In the genomic region with DNA sequence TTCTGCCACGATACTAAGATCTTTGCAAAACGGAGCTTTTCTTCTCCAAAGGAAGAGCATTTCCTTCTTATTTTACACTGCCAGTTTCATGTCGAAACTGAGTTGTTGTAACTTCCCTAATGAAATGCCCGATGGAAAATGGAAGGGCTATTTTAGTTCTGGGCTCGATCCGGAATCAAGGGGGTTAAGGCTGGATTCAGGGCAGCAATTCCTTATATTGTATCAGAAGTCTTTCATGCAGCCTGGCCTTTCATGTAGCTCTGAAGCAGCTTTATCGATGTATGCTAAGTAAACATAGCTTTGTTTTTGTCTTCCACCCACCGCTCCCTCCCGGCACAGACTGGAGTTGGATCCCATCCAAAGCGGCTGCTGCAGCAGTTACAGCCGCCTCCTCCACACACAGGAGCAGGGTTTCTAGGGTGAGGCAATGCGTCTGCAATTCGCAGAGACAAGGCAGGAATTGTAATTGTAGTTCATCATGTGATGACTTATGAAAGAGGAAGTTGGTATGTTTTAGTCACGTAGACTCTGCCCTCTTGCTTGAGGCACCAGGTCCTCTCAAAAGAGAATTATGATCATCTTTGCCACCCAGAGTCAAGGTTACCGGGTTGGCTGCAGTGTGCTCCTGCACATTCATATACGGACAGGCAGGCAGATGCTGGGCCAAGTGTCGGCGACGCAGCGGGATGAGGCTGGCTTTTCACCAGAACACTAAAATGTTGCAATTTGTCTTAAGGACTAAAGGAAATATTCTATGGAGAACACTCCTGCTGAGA, we compare ENCODE assay signal across 1 cellular context.
TF ChIP-seq lines count a peak whose summit lies in the region.

No MANE protein-coding gene starts in this region.

TF ChIP-seq in HEK293, 187 proteins besides CTCF, POLR2A, EP300 and RAD21 (continued from another document):
- TF ChIP-seq, protein P1, sequence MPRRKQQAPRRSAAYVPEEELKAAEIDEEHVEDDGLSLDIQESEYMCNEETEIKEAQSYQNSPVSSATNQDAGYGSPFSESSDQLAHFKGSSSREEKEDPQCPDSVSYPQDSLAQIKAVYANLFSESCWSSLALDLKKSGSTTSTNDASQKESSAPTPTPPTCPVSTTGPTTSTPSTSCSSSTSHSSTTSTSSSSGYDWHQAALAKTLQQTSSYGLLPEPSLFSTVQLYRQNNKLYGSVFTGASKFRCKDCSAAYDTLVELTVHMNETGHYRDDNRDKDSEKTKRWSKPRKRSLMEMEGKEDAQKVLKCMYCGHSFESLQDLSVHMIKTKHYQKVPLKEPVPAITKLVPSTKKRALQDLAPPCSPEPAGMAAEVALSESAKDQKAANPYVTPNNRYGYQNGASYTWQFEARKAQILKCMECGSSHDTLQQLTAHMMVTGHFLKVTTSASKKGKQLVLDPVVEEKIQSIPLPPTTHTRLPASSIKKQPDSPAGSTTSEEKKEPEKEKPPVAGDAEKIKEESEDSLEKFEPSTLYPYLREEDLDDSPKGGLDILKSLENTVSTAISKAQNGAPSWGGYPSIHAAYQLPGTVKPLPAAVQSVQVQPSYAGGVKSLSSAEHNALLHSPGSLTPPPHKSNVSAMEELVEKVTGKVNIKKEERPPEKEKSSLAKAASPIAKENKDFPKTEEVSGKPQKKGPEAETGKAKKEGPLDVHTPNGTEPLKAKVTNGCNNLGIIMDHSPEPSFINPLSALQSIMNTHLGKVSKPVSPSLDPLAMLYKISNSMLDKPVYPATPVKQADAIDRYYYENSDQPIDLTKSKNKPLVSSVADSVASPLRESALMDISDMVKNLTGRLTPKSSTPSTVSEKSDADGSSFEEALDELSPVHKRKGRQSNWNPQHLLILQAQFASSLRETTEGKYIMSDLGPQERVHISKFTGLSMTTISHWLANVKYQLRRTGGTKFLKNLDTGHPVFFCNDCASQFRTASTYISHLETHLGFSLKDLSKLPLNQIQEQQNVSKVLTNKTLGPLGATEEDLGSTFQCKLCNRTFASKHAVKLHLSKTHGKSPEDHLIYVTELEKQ (tag by site-specific recombination; IDR thresholded peaks at IDR 0.05; ENCODE audit: borderline replicate concordance): peak; percentile 83; the same call in 1 of the 2 replicates
- TF ChIP-seq KLF1 (tag by site-specific recombination; IDR thresholded peaks at IDR 0.05) (peak; percentile 68), SCRT2 (tag by site-specific recombination; IDR thresholded peaks at IDR 0.05) (peak; percentile 58), EGR2 (tag by site-specific recombination; IDR thresholded peaks at IDR 0.05; ENCODE audit: low read depth) (peak; percentile 94), ZNF155 (tag by site-specific recombination; IDR thresholded peaks at IDR 0.05) (no peak), ZNF341 (tag by site-specific recombination; IDR thresholded peaks at IDR 0.05; ENCODE audit: low read depth) (peak; percentile 94), ZBTB48 (tag by site-specific recombination; IDR thresholded peaks at IDR 0.05) (peak; percentile 45; the same call in 1 of the 2 replicates), ZFP69B (tag by site-specific recombination; IDR thresholded peaks at IDR 0.05) (peak; percentile 80), ZBTB1 (tag by site-specific recombination; IDR thresholded peaks at IDR 0.05) (peak; percentile 65), OSR2 (tag by site-specific recombination; IDR thresholded peaks at IDR 0.05) (peak; percentile 100), ZNF2 (tag by site-specific recombination; IDR thresholded peaks at IDR 0.05) (peak; percentile 98), RBAK (tag by site-specific recombination; IDR thresholded peaks at IDR 0.05) (no peak), GLI4 (tag by site-specific recombination; IDR thresholded peaks at IDR 0.05) (no peak), ZNF140 (tag by site-specific recombination; IDR thresholded peaks at IDR 0.05) (no peak), ZNF660 (tag by site-specific recombination; IDR thresholded peaks at IDR 0.05) (peak; percentile 99), ZNF324 (tag by site-specific recombination; IDR thresholded peaks at IDR 0.05) (peak; percentile 96), SETDB1 (IDR thresholded peaks at IDR 0.05; ENCODE audit: insufficient read length, low read length) (no peak), ZEB2 (tag by site-specific recombination; IDR thresholded peaks at IDR 0.05) (peak; percentile 99), ZNF335 (tag by site-specific recombination; conservative IDR thresholded peaks at IDR 0.05) (peak; percentile 96), GLIS1 (tag by site-specific recombination; IDR thresholded peaks at IDR 0.05) (peak; percentile 43), IKZF3 (tag by site-specific recombination; IDR thresholded peaks at IDR 0.05) (peak; percentile 98), HOXD13 (CRISPR knock-in tag; IDR thresholded peaks at IDR 0.05; ENCODE audit: borderline replicate concordance) (peak; percentile 91), ZNF558 (tag by site-specific recombination; IDR thresholded peaks at IDR 0.05) (peak; percentile 76; the same call in 1 of the 2 replicates)
- TF ChIP-seq, protein P2, sequence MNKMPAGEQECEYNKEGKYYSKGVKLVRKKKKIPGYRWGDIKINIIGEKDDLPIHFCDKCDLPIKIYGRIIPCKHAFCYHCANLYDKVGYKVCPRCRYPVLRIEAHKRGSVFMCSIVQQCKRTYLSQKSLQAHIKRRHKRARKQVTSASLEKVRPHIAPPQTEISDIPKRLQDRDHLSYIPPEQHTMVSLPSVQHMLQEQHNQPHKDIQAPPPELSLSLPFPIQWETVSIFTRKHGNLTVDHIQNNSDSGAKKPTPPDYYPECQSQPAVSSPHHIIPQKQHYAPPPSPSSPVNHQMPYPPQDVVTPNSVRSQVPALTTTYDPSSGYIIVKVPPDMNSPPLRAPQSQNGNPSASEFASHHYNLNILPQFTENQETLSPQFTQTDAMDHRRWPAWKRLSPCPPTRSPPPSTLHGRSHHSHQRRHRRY (tag by site-specific recombination; IDR thresholded peaks at IDR 0.05): no peak
- TF ChIP-seq, protein P3, sequence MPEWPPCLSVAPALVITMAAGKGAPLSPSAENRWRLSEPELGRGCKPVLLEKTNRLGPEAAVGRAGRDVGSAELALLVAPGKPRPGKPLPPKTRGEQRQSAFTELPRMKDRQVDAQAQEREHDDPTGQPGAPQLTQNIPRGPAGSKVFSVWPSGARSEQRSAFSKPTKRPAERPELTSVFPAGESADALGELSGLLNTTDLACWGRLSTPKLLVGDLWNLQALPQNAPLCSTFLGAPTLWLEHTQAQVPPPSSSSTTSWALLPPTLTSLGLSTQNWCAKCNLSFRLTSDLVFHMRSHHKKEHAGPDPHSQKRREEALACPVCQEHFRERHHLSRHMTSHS (tag by site-specific recombination; IDR thresholded peaks at IDR 0.05): no peak
- TF ChIP-seq, protein P4, sequence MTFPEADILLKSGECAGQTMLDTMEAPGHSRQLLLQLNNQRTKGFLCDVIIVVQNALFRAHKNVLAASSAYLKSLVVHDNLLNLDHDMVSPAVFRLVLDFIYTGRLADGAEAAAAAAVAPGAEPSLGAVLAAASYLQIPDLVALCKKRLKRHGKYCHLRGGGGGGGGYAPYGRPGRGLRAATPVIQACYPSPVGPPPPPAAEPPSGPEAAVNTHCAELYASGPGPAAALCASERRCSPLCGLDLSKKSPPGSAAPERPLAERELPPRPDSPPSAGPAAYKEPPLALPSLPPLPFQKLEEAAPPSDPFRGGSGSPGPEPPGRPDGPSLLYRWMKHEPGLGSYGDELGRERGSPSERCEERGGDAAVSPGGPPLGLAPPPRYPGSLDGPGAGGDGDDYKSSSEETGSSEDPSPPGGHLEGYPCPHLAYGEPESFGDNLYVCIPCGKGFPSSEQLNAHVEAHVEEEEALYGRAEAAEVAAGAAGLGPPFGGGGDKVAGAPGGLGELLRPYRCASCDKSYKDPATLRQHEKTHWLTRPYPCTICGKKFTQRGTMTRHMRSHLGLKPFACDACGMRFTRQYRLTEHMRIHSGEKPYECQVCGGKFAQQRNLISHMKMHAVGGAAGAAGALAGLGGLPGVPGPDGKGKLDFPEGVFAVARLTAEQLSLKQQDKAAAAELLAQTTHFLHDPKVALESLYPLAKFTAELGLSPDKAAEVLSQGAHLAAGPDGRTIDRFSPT (tag by site-specific recombination; IDR thresholded peaks at IDR 0.05): peak; percentile 89
- TF ChIP-seq, protein P5, sequence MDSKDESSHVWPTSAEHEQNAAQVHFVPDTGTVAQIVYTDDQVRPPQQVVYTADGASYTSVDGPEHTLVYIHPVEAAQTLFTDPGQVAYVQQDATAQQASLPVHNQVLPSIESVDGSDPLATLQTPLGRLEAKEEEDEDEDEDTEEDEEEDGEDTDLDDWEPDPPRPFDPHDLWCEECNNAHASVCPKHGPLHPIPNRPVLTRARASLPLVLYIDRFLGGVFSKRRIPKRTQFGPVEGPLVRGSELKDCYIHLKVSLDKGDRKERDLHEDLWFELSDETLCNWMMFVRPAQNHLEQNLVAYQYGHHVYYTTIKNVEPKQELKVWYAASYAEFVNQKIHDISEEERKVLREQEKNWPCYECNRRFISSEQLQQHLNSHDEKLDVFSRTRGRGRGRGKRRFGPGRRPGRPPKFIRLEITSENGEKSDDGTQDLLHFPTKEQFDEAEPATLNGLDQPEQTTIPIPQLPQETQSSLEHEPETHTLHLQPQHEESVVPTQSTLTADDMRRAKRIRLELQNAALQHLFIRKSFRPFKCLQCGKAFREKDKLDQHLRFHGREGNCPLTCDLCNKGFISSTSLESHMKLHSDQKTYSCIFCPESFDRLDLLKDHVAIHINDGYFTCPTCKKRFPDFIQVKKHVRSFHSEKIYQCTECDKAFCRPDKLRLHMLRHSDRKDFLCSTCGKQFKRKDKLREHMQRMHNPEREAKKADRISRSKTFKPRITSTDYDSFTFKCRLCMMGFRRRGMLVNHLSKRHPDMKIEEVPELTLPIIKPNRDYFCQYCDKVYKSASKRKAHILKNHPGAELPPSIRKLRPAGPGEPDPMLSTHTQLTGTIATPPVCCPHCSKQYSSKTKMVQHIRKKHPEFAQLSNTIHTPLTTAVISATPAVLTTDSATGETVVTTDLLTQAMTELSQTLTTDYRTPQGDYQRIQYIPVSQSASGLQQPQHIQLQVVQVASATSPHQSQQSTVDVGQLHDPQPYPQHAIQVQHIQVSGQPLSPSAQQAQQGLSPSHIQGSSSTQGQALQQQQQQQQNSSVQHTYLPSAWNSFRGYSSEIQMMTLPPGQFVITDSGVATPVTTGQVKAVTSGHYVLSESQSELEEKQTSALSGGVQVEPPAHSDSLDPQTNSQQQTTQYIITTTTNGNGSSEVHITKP (tag by site-specific recombination; IDR thresholded peaks at IDR 0.05): peak; percentile 94
- TF ChIP-seq, protein P6, sequence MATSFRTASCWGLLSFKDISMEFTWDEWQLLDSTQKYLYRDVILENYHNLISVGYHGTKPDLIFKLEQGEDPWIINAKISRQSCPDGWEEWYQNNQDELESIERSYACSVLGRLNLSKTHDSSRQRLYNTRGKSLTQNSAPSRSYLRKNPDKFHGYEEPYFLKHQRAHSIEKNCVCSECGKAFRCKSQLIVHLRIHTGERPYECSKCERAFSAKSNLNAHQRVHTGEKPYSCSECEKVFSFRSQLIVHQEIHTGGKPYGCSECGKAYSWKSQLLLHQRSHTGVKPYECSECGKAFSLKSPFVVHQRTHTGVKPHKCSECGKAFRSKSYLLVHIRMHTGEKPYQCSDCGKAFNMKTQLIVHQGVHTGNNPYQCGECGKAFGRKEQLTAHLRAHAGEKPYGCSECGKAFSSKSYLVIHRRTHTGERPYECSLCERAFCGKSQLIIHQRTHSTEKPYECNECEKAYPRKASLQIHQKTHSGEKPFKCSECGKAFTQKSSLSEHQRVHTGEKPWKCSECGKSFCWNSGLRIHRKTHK (tag by site-specific recombination; IDR thresholded peaks at IDR 0.05): no peak
- TF ChIP-seq, protein P7, sequence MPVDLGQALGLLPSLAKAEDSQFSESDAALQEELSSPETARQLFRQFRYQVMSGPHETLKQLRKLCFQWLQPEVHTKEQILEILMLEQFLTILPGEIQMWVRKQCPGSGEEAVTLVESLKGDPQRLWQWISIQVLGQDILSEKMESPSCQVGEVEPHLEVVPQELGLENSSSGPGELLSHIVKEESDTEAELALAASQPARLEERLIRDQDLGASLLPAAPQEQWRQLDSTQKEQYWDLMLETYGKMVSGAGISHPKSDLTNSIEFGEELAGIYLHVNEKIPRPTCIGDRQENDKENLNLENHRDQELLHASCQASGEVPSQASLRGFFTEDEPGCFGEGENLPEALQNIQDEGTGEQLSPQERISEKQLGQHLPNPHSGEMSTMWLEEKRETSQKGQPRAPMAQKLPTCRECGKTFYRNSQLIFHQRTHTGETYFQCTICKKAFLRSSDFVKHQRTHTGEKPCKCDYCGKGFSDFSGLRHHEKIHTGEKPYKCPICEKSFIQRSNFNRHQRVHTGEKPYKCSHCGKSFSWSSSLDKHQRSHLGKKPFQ (tag by site-specific recombination; IDR thresholded peaks at IDR 0.05): 0 out of 2 replicates have a peak, but pooled peaks have one; percentile 43
- TF ChIP-seq, protein P8, sequence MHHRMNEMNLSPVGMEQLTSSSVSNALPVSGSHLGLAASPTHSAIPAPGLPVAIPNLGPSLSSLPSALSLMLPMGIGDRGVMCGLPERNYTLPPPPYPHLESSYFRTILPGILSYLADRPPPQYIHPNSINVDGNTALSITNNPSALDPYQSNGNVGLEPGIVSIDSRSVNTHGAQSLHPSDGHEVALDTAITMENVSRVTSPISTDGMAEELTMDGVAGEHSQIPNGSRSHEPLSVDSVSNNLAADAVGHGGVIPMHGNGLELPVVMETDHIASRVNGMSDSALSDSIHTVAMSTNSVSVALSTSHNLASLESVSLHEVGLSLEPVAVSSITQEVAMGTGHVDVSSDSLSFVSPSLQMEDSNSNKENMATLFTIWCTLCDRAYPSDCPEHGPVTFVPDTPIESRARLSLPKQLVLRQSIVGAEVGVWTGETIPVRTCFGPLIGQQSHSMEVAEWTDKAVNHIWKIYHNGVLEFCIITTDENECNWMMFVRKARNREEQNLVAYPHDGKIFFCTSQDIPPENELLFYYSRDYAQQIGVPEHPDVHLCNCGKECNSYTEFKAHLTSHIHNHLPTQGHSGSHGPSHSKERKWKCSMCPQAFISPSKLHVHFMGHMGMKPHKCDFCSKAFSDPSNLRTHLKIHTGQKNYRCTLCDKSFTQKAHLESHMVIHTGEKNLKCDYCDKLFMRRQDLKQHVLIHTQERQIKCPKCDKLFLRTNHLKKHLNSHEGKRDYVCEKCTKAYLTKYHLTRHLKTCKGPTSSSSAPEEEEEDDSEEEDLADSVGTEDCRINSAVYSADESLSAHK (tag by site-specific recombination; IDR thresholded peaks at IDR 0.05): peak; percentile 87
